In the genomic region with DNA sequence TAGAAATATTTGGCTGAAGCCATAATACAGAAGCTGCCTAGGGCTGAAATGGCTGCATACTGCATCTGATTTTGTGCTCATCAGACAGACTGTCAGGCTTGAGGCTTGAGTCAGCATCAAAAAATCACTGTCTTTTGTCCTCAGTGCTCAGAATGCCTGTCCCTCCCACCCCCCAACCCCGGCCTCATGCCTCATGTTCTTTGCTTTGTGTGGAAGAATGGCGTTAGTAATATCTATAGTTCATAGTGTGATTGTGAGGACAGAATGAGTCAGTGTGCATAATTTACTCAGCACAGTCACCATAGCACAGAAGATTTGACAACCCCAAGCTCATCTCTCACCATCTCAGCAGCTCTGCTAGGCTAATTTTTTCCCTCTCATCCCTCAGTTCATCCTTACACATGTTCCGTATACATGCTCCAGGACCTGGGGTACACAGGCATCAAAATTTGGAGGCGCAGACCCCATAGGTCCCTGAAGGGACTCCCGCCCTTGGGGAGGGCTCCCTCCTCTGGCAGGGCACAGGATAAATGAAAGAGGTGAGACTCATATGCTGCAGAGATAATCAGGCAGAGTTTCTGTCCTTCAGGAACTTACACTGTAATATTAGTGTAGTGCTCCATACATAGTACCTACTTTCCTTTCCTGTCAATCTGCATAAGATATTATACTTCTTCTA, we compare ENCODE assay signal across 13 cellular contexts.
A peak's percentile ranks its signal among the peaks of the same experiment; 100 is the strongest.
DNase-seq lines count a peak whose midpoint lies in the region; ATAC-seq and TF ChIP-seq lines count a peak whose summit lies in the region.
"Had no signal": no experiment of that assay in that cellular context is flagged by ENCODE, and none has a peak within 500 bp of the region (broad histone marks: within the 10 kb centered on the region; RNA-seq: fewer than 3 reads in every experiment).

No MANE protein-coding gene starts in this region.

- H3F3A ChIP-seq in neural progenitor cell (ENCODE audit: low read depth) = no peaks in the 10 kb centered on the region

- no peaks in the 10 kb centered on the region for H3K9me3 Mint-ChIP-seq in activated CD4-positive, alpha-beta T cell treated with anti-CD3 and anti-CD28 coated beads for 36 hours (ENCODE audit: low read depth)
- no peaks in the 10 kb centered on the region for H3K9me3 Mint-ChIP-seq in activated CD4-positive, alpha-beta T cell treated with anti-CD3 and anti-CD28 coated beads, Interleukin-2, amount 10 ng/mL, durations not matched to agents 7 days and 5 days
- H3K9me3 Mint-ChIP-seq in activated T-cell treated with anti-CD3 and anti-CD28 coated beads, Interleukin-2, amount 50 U/mL, for 72 hours = peaks cover 0 to 3% of the 10 kb centered on the region in 2 donors
- H3K9me3 Mint-ChIP-seq in neural progenitor cell (no peaks in the 10 kb centered on the region), HFFc6 (peaks cover 10% of the 10 kb centered on the region)

- no peaks in the 10 kb centered on the region for H3K27me3 ChIP-seq in neural progenitor cell
- H3K27me3 ChIP-seq: adrenal gland had no signal

- H3K4me1 ChIP-seq in neural progenitor cell = no peaks in the 10 kb centered on the region
- H3K4me1 ChIP-seq: A549, adrenal gland had no signal

- no peaks in the 10 kb centered on the region for H3K4me1 Mint-ChIP-seq in activated CD4-positive, alpha-beta T cell treated with anti-CD3 and anti-CD28 coated beads for 36 hours
- H3K4me1 Mint-ChIP-seq in activated CD4-positive, alpha-beta T cell treated with anti-CD3 and anti-CD28 coated beads, Interleukin-2, amount 10 ng/mL, durations not matched to agents 7 days and 5 days = no peaks in the 10 kb centered on the region
- H3K4me1 Mint-ChIP-seq in activated T-cell treated with anti-CD3 and anti-CD28 coated beads, Interleukin-2, amount 50 U/mL, for 72 hours (ENCODE audit: low read depth) = peaks cover 7% of the 10 kb centered on the region
- peaks cover 11% of the 10 kb centered on the region for H3K4me1 Mint-ChIP-seq in neural progenitor cell
- H3K4me1 Mint-ChIP-seq in HFFc6 (ENCODE audit: low read depth) = no peaks in the 10 kb centered on the region

- H3K4me3 ChIP-seq in neural progenitor cell = no peak overlapping the region
- H3K4me3 ChIP-seq: A549, adrenal gland had no signal

- CTCF ChIA-PET in activated CD4-positive, alpha-beta T cell treated with anti-CD3 and anti-CD28 coated beads for 36 hours (lab: Charles Lee) = no interaction called here
- CTCF ChIA-PET in activated CD4-positive, alpha-beta T cell treated with anti-CD3 and anti-CD28 coated beads, Interleukin-2, amount 10 ng/mL, durations not matched to agents 7 days and 5 days (lab: Charles Lee) = no interaction called here

- H3K79me2 ChIP-seq in neural progenitor cell (ENCODE audit: low read depth) = no peaks in the 10 kb centered on the region

- peak; percentile 95 for ATAC-seq in activated CD4-positive, alpha-beta T cell treated with anti-CD3 and anti-CD28 coated beads for 36 hours
- ATAC-seq in HG02759 (IDR thresholded peaks at IDR 0.05; ENCODE audit: unreplicated experiment) = peak; percentile 75
- ATAC-seq in activated T-cell treated with anti-CD3 and anti-CD28 coated beads, Interleukin-2, amount 50 U/mL, for 72 hours (replicated peaks in 1 of 2) = peak; percentile 79 to 94
- ATAC-seq: A549 had no signal

- intact Hi-C loops in activated CD4-positive, alpha-beta T cell treated with anti-CD3 and anti-CD28 coated beads for 36 hours (cut with DNase I, micrococcal nuclease) = no loop called here
- intact Hi-C loops in head of caudate nucleus (cut with DNase I) = no loop called here

- H3K27ac ChIP-seq in neural progenitor cell = no peak overlapping the region
- H3K27ac ChIP-seq: A549, adrenal gland had no signal

- H3K36me3 Mint-ChIP-seq in activated CD4-positive, alpha-beta T cell treated with anti-CD3 and anti-CD28 coated beads for 36 hours (ENCODE audit: low read depth) = no peaks in the 10 kb centered on the region
- H3K36me3 Mint-ChIP-seq in activated CD4-positive, alpha-beta T cell treated with anti-CD3 and anti-CD28 coated beads, Interleukin-2, amount 10 ng/mL, durations not matched to agents 7 days and 5 days (ENCODE audit: low read depth) = no peaks in the 10 kb centered on the region
- peaks cover 0 to 2% of the 10 kb centered on the region in 2 donors for H3K36me3 Mint-ChIP-seq in activated T-cell treated with anti-CD3 and anti-CD28 coated beads, Interleukin-2, amount 50 U/mL, for 72 hours (ENCODE audit: insufficient read depth in 2 of 2)
- H3K36me3 Mint-ChIP-seq in neural progenitor cell = no peaks in the 10 kb centered on the region
- no peaks in the 10 kb centered on the region for H3K36me3 Mint-ChIP-seq in HFFc6 (ENCODE audit: low read depth)

- H3K4me2 ChIP-seq in neural progenitor cell = no peak overlapping the region
- H3K4me2 ChIP-seq: A549 had no signal

- POLR2A ChIA-PET in activated CD4-positive, alpha-beta T cell treated with anti-CD3 and anti-CD28 coated beads for 36 hours (lab: Charles Lee) = no interaction called here
- POLR2A ChIA-PET in activated CD4-positive, alpha-beta T cell treated with anti-CD3 and anti-CD28 coated beads, Interleukin-2, amount 10 ng/mL, durations not matched to agents 7 days and 5 days (lab: Charles Lee) = no interaction called here

- no peaks in the 10 kb centered on the region for H3K9me3 ChIP-seq in neural progenitor cell (ENCODE audit: low read depth)
- H3K9me3 ChIP-seq: A549, adrenal gland had no signal

- H3K27ac Mint-ChIP-seq in activated CD4-positive, alpha-beta T cell treated with anti-CD3 and anti-CD28 coated beads for 36 hours = no peak overlapping the region
- no peak overlapping the region for H3K27ac Mint-ChIP-seq in activated CD4-positive, alpha-beta T cell treated with anti-CD3 and anti-CD28 coated beads, Interleukin-2, amount 10 ng/mL, durations not matched to agents 7 days and 5 days
- no peak overlapping the region for H3K27ac Mint-ChIP-seq in activated T-cell treated with anti-CD3 and anti-CD28 coated beads, Interleukin-2, amount 50 U/mL, for 72 hours
- peak overlapping the region; percentile 59 for H3K27ac Mint-ChIP-seq in neural progenitor cell
- no peak overlapping the region for H3K27ac Mint-ChIP-seq in HFFc6

- TF ChIP-seq CTCF in neural progenitor cell (IDR thresholded peaks at IDR 0.05) = peak; percentile 26
- TF ChIP-seq CTCF in HFFc6 (IDR thresholded peaks at IDR 0.05) = no peak

- peak; percentile 33 for DNase-seq in activated CD4-positive, alpha-beta T cell treated with anti-CD3 and anti-CD28 coated beads for 36 hours
- DNase-seq in activated CD4-positive, alpha-beta T cell treated with anti-CD3 and anti-CD28 coated beads, Interleukin-2, amount 10 ng/mL, durations not matched to agents 7 days and 5 days = no peak
- DNase-seq in activated T-cell treated with anti-CD3 and anti-CD28 coated beads, Interleukin-2, amount 50 U/mL, for 72 hours = peak in 1 of 2 donors; percentile 12
- DNase-seq in neural progenitor cell (ENCODE audit: low spot score) = no peak
- DNase-seq in HT-29 (ENCODE audit: low spot score) = no peak
- DNase-seq in head of caudate nucleus = no peak
- no peak for DNase-seq in HFFc6
- DNase-seq: adrenal gland, islet precursor cell, NCI-H2081 treated with DMSO at 0.1 percent for 48 hours, Right ventricle myocardium superior had no signal

- peaks cover 12% of the 10 kb centered on the region for H3K27me3 Mint-ChIP-seq in activated CD4-positive, alpha-beta T cell treated with anti-CD3 and anti-CD28 coated beads for 36 hours
- H3K27me3 Mint-ChIP-seq in activated CD4-positive, alpha-beta T cell treated with anti-CD3 and anti-CD28 coated beads, Interleukin-2, amount 10 ng/mL, durations not matched to agents 7 days and 5 days = no peaks in the 10 kb centered on the region
- peaks cover 19% of the 10 kb centered on the region for H3K27me3 Mint-ChIP-seq in activated T-cell treated with anti-CD3 and anti-CD28 coated beads, Interleukin-2, amount 50 U/mL, for 72 hours (ENCODE audit: low read depth)
- no peaks in the 10 kb centered on the region for H3K27me3 Mint-ChIP-seq in neural progenitor cell (ENCODE audit: insufficient read depth, low read depth)
- no peaks in the 10 kb centered on the region for H3K27me3 Mint-ChIP-seq in HFFc6 (ENCODE audit: insufficient read depth)

- no peaks in the 10 kb centered on the region for H4K20me1 ChIP-seq in neural progenitor cell (ENCODE audit: low read depth)

- H2AFZ ChIP-seq in neural progenitor cell (replicated peaks) = no peak overlapping the region

- no peak overlapping the region for H3K4me3 Mint-ChIP-seq in activated CD4-positive, alpha-beta T cell treated with anti-CD3 and anti-CD28 coated beads for 36 hours
- H3K4me3 Mint-ChIP-seq in activated CD4-positive, alpha-beta T cell treated with anti-CD3 and anti-CD28 coated beads, Interleukin-2, amount 10 ng/mL, durations not matched to agents 7 days and 5 days = no peak overlapping the region
- no peak overlapping the region for H3K4me3 Mint-ChIP-seq in activated T-cell treated with anti-CD3 and anti-CD28 coated beads, Interleukin-2, amount 50 U/mL, for 72 hours
- H3K4me3 Mint-ChIP-seq in neural progenitor cell (no peak overlapping the region), HFFc6 (no peak overlapping the region)

- H3K9ac ChIP-seq in neural progenitor cell = no peak overlapping the region

- no peaks in the 10 kb centered on the region for H3K36me3 ChIP-seq in neural progenitor cell
- H3K36me3 ChIP-seq: adrenal gland had no signal
